In the genomic region with DNA sequence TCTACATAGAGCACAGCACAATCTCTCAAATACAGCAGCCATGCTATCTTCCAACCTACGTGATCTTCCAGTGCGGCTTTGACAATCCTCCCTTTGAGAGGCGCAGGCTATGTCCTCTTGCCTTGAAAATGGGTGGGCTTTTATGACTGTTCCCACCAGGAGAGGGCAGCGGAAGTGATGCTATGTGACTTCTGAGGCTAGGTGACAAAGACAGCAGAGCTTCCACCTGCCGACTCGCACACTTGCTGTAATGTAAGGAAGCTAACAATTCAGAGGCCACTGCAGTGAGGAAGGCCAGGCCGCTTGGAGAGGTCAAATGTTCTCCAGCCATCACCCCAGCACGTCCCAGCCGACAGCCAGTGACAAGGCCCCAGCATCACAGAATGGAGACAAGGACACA, we compare ENCODE assay signal across 16 cellular contexts.
DNase-seq lines count a peak whose midpoint lies in the region; ATAC-seq and TF ChIP-seq lines count a peak whose summit lies in the region.
"Had no signal": no experiment of that assay in that cellular context is flagged by ENCODE, and none has a peak within 500 bp of the region (broad histone marks: within the 10 kb centered on the region; RNA-seq: fewer than 3 reads in every experiment).

No MANE protein-coding gene starts in this region.

- WGBS in mesendoderm (ENCODE audit: extremely low coverage, insufficient coverage, low lambda C conversion rate), result no CpG with 5 or more reads among the region's 9 CpGs

- TF ChIP-seq CTCF in DOHH2 (IDR thresholded peaks at IDR 0.05; ENCODE audit: low read depth, low read length, poor library complexity, severe bottlenecking), result peak; percentile 34

- H3K9ac ChIP-seq in mesendoderm (ENCODE audit: low read length), result no peak overlapping the region

- H2BK15ac ChIP-seq in mesendoderm (replicated peaks; ENCODE audit: low read depth), result no peak overlapping the region

- no peaks in the 10 kb centered on the region; the same call in 1 of the 2 replicates for H3K27me3 ChIP-seq in DOHH2 (ENCODE audit: control insufficient read depth, low read length)
- no peaks in the 10 kb centered on the region for H3K27me3 ChIP-seq in mesendoderm (ENCODE audit: insufficient read depth, low read length, poor library complexity)
- H3K27me3 ChIP-seq: body of pancreas, esophagus squamous epithelium, suprapubic skin had no signal

- H3K4me3 ChIP-seq in DOHH2 (ENCODE audit: low read length), result no peak overlapping the region
- H3K4me3 ChIP-seq in mesendoderm (ENCODE audit: low read length), result no peak overlapping the region
- H3K4me3 ChIP-seq: body of pancreas, esophagus squamous epithelium, suprapubic skin had no signal

- H3K79me2 ChIP-seq in DOHH2 (ENCODE audit: control insufficient read depth, low read length) (no peaks in the 10 kb centered on the region), mesendoderm (ENCODE audit: control insufficient read depth, insufficient read depth, low read length) (no peaks in the 10 kb centered on the region)

- H3K18ac ChIP-seq in mesendoderm (ENCODE audit: low read length), result no peak overlapping the region

- H3K56ac ChIP-seq in mesendoderm (ENCODE audit: low read length), result no peak overlapping the region

- ATAC-seq in GM18511 (IDR thresholded peaks at IDR 0.05; ENCODE audit: unreplicated experiment) (no peak), HG03175 (IDR thresholded peaks at IDR 0.05; ENCODE audit: unreplicated experiment) (no peak)
- ATAC-seq: activated naive CD4-positive, alpha-beta T cell treated with anti-CD3 and anti-CD28 coated beads, Interleukin-2, amount 50 U/mL, for 72 hours; activated T-cell treated with anti-CD3 and anti-CD28 coated beads, Interleukin-2, amount 50 U/mL, for 4 hours; body of pancreas had no signal

- no peaks in the 10 kb centered on the region for H4K20me1 ChIP-seq in DOHH2 (ENCODE audit: control insufficient read depth, insufficient read depth, low read depth, low read length)

- no peaks in the 10 kb centered on the region for H3K9me2 ChIP-seq in DOHH2 (replicated peaks; ENCODE audit: control insufficient read depth, low read length)

- H3K4ac ChIP-seq in mesendoderm (ENCODE audit: low read depth, low read length), result no peak overlapping the region

- no peaks in the 10 kb centered on the region for H3F3A ChIP-seq in DOHH2 (ENCODE audit: control insufficient read depth, insufficient read depth)

- H2BK5ac ChIP-seq in mesendoderm (ENCODE audit: low read length), result no peak overlapping the region

- H2BK120ac ChIP-seq in mesendoderm (ENCODE audit: low read depth, low read length), result no peak overlapping the region

- H3K4me2 ChIP-seq in DOHH2 (ENCODE audit: low read length), result no peak overlapping the region
- no peak overlapping the region for H3K4me2 ChIP-seq in mesendoderm (ENCODE audit: low read length)

- no peaks in the 10 kb centered on the region for H3K79me1 ChIP-seq in mesendoderm (ENCODE audit: low read length)

- H3K27ac ChIP-seq in DOHH2 (ENCODE audit: low read depth, low read length) (no peak overlapping the region), KOPT-K1 (ENCODE audit: low read depth, low read length, poor library complexity, severe bottlenecking) (peak overlapping the region; percentile 27), mesendoderm (ENCODE audit: low read depth, low read length) (no peak overlapping the region)
- H3K27ac ChIP-seq: body of pancreas, esophagus squamous epithelium, suprapubic skin had no signal

- H4K5ac ChIP-seq in mesendoderm (ENCODE audit: low read length), result no peak overlapping the region

- H3K23ac ChIP-seq in mesendoderm (ENCODE audit: low read length), result no peak overlapping the region

- H2AK5ac ChIP-seq in mesendoderm (ENCODE audit: low read length), result no peak overlapping the region

- H3K36me3 ChIP-seq in DOHH2 (ENCODE audit: control insufficient read depth, low read length) (no peaks in the 10 kb centered on the region), KOPT-K1 (ENCODE audit: insufficient read depth, low read length) (no peaks in the 10 kb centered on the region), mesendoderm (ENCODE audit: control insufficient read depth, insufficient read depth, low read length) (no peaks in the 10 kb centered on the region)
- H3K36me3 ChIP-seq: esophagus squamous epithelium, suprapubic skin had no signal

- H3K4me1 ChIP-seq in DOHH2 (ENCODE audit: control insufficient read depth, low read length), result no peaks in the 10 kb centered on the region
- H3K4me1 ChIP-seq in mesendoderm (ENCODE audit: control insufficient read depth, low read depth, low read length), result peaks cover 3% of the 10 kb centered on the region
- H3K4me1 ChIP-seq: body of pancreas, suprapubic skin had no signal

- no peaks in the 10 kb centered on the region for H3K9me3 ChIP-seq in DOHH2 (ENCODE audit: control insufficient read depth, insufficient read depth, low read length)
- H3K9me3 ChIP-seq in KOPT-K1 (ENCODE audit: insufficient read depth, low read length, poor library complexity, severe bottlenecking), result peaks cover 5% of the 10 kb centered on the region
- H3K9me3 ChIP-seq: body of pancreas, esophagus squamous epithelium, suprapubic skin had no signal

- DNase-seq in cerebellar cortex (ENCODE audit: low spot score) (peak; percentile 20), mesendoderm (peak; percentile 81), globus pallidus (ENCODE audit: low spot score) (no peak)
- DNase-seq: activated T-cell treated with anti-CD3 and anti-CD28 coated beads, Interleukin-2, amount 50 U/mL, for 4 hours; AML-193; body of pancreas; esophagus squamous epithelium; NCI-H226; nucleus accumbens; stimulated activated CD4-positive, alpha-beta T cell treated with anti-CD3 and anti-CD28 coated beads, Interleukin-4, amount 100 ng/mL, for 4 hours had no signal

- no peak overlapping the region for H4K8ac ChIP-seq in mesendoderm (ENCODE audit: low read depth, low read length)
